In genomic region chr1:19308509-19308907, GRCh38 we compare ENCODE assay signal across 30 cellular contexts. TPM values are rescaled to one million over a fixed set of nuclear protein-coding genes. Genes with fewer than 3 reads are reported as not detected.
DNase-seq lines count a peak whose midpoint lies in the region; ATAC-seq, FAIRE-seq and TF ChIP-seq lines count a peak whose summit lies in the region.
"Had no signal": no experiment of that assay in that cellular context is flagged by ENCODE, and none has a peak within 500 bp of the region (broad histone marks: within the 10 kb centered on the region; RNA-seq: fewer than 3 reads in every experiment).

No MANE protein-coding gene starts in this region.

- H3K4me2 ChIP-seq in HepG2 (ENCODE audit: low read depth, low read length) = no peak overlapping the region
- H3K4me2 ChIP-seq: smooth muscle cell had no signal

- FAIRE-seq in HepG2 (lab: Jason Lieb, UNC) (no peak), GM19239 (lab: Jason Lieb, UNC) (no peak), frontal cortex (lab: Jason Lieb, UNC) (no peak)
- FAIRE-seq: A204.1, GM12891, islet of Langerhans had no signal

- no peak overlapping the region for H3K27ac Mint-ChIP-seq in natural killer cell
- peak overlapping the region in 1 of 2 donors; percentile 26 for H3K27ac Mint-ChIP-seq in natural killer cell treated with Interleukin-12 subunit alpha and Interleukin-12 subunit beta and Interleukin-15 and Interleukin-18, amount 100 ng/mL, for 72 hours
- H3K27ac Mint-ChIP-seq: activated naive CD4-positive, alpha-beta T cell treated with anti-CD3 and anti-CD28 coated beads for 36 hours; CD8-positive, alpha-beta T cell; naive B cell; stimulated activated naive CD8-positive, alpha-beta T cell treated with anti-CD3 and anti-CD28 coated beads, Interleukin-15, amount 100 ng/mL, for 72 hours had no signal

- POLR2A ChIA-PET in HepG2 (lab: Yijun Ruan, JAX) = no interaction called here

- no peaks in the 10 kb centered on the region; the same call in 1 of the 2 replicates for H4K20me1 ChIP-seq in HepG2 (ENCODE audit: insufficient read depth, low read length)

- H3K79me2 ChIP-seq in HepG2 (ENCODE audit: insufficient read depth, low read length) = peaks cover 27% of the 10 kb centered on the region

- DNase-seq in natural killer cell (no peak), HepG2 (ENCODE audit: low spot score) (no peak), GM19239 (ENCODE audit: insufficient read length, low spot score) (no peak), frontal cortex (ENCODE audit: low spot score in 2 of 2) (no peak)
- DNase-seq in natural killer cell treated with Interleukin-12 subunit alpha and Interleukin-12 subunit beta and Interleukin-15 and Interleukin-18, amount 100 ng/mL, for 72 hours (ENCODE audit: low spot score) = no peak
- DNase-seq: activated CD4-positive, alpha-beta T cell treated with anti-CD3 and anti-CD28 coated beads for 4 hours; activated naive CD4-positive, alpha-beta T cell treated with anti-CD3 and anti-CD28 coated beads for 36 hours; activated T-cell treated with anti-CD3 and anti-CD28 coated beads, Interleukin-2, amount 50 U/mL, for 4 hours; AML-193; brain microvascular endothelial cell; CD8-positive, alpha-beta T cell; glutamatergic neuron; Kasumi-1; left ventricle myocardium inferior; naive B cell; NCI-H1436 treated with DMSO at 0.1 percent for 48 hours; NCI-H2107; retina; RPMI8226; stimulated activated CD4-positive, alpha-beta T cell treated with anti-CD3 and anti-CD28 coated beads, Interleukin-1b, Interleukin-23, amount 100 ng/mL, for 48 hours; stimulated activated CD8-positive, alpha-beta memory T cell treated with anti-CD3 and anti-CD28 coated beads, Interleukin-4, amount 100 ng/mL, for 48 hours; stimulated activated naive CD8-positive, alpha-beta T cell treated with anti-CD3 and anti-CD28 coated beads, Interleukin-15, amount 100 ng/mL, for 72 hours had no signal

- no peak for TF ChIP-seq EP300 in HepG2 (IDR thresholded peaks at IDR 0.05; ENCODE audit: low read depth in 2 of 2, low read length in 2 of 2)
- no peak for TF ChIP-seq EP300 in HepG2 (CRISPR knock-in tag; IDR thresholded peaks at IDR 0.05; ENCODE audit: borderline replicate concordance)

- ATAC-seq in natural killer cell (no peak), HepG2 (no peak), GM18873 (IDR thresholded peaks at IDR 0.05; ENCODE audit: low FRiP score, unreplicated experiment) (no peak)
- ATAC-seq in natural killer cell treated with Interleukin-12 subunit alpha and Interleukin-12 subunit beta and Interleukin-15 and Interleukin-18, amount 100 ng/mL, for 72 hours = no peak
- ATAC-seq: activated T-cell treated with anti-CD3 and anti-CD28 coated beads, Interleukin-2, amount 50 U/mL, for 4 hours; CD8-positive, alpha-beta T cell; stimulated activated naive CD8-positive, alpha-beta T cell treated with anti-CD3 and anti-CD28 coated beads, Interleukin-15, amount 100 ng/mL, for 72 hours had no signal

- no peaks in the 10 kb centered on the region for H3K27me3 Mint-ChIP-seq in natural killer cell (ENCODE audit: low read depth in 2 of 2)
- H3K27me3 Mint-ChIP-seq in natural killer cell treated with Interleukin-12 subunit alpha and Interleukin-12 subunit beta and Interleukin-15 and Interleukin-18, amount 100 ng/mL, for 72 hours = no peaks in the 10 kb centered on the region
- H3K27me3 Mint-ChIP-seq: naive B cell; stimulated activated naive CD8-positive, alpha-beta T cell treated with anti-CD3 and anti-CD28 coated beads, Interleukin-15, amount 100 ng/mL, for 72 hours had no signal

- no peaks in the 10 kb centered on the region; a peak in 1 of 5 replicates for H3K27me3 ChIP-seq in HepG2 (ENCODE audit: control insufficient read depth in 1 of 2, insufficient read depth in 2 of 2, low read length in 2 of 2)
- H3K27me3 ChIP-seq: adrenal gland, brain microvascular endothelial cell, ovary had no signal

- intact Hi-C loops in natural killer cell (cut with micrococcal nuclease) (no loop called here), HepG2 (cut with micrococcal nuclease; ENCODE audit: unreplicated experiment) (no loop called here)

- no peak overlapping the region for H2AFZ ChIP-seq in HepG2 (ENCODE audit: low read length)

- 94% methylated on average over 3 of the region's 3 CpGs for WGBS in HepG2 (ENCODE audit: low lambda C conversion rate)

- no peak for TF ChIP-seq RAD21 in HepG2 (CRISPR knock-in tag; IDR thresholded peaks at IDR 0.05)

- no peak overlapping the region for H3K4me3 ChIP-seq in HepG2 (replicated peaks in 1 of 3; ENCODE audit: insufficient read depth in 1 of 3, low read depth in 2 of 3, low read length in 3 of 3)
- H3K4me3 ChIP-seq: adrenal gland, left ventricle myocardium inferior, ovary, smooth muscle cell had no signal

- H3K4me3 Mint-ChIP-seq in natural killer cell = peak overlapping the region; percentile 63
- no peak overlapping the region for H3K4me3 Mint-ChIP-seq in natural killer cell treated with Interleukin-12 subunit alpha and Interleukin-12 subunit beta and Interleukin-15 and Interleukin-18, amount 100 ng/mL, for 72 hours
- H3K4me3 Mint-ChIP-seq: activated naive CD4-positive, alpha-beta T cell treated with anti-CD3 and anti-CD28 coated beads for 36 hours; activated T-cell treated with anti-CD3 and anti-CD28 coated beads, Interleukin-2, amount 50 U/mL, for 4 hours; CD8-positive, alpha-beta T cell; stimulated activated naive CD8-positive, alpha-beta T cell treated with anti-CD3 and anti-CD28 coated beads, Interleukin-15, amount 100 ng/mL, for 72 hours had no signal

- peaks cover 20% of the 10 kb centered on the region for H3K36me3 Mint-ChIP-seq in natural killer cell
- peaks cover 14% of the 10 kb centered on the region for H3K36me3 Mint-ChIP-seq in natural killer cell treated with Interleukin-12 subunit alpha and Interleukin-12 subunit beta and Interleukin-15 and Interleukin-18, amount 100 ng/mL, for 72 hours

- BruUV-seq in HepG2 (replicated peaks; lab: Mats Ljungman, UMichigan) = no TSS peak

- CTCF ChIA-PET in HepG2 (lab: Yijun Ruan, JAX; ENCODE audit: low intra/inter-chr PET ratio, low total read pairs) = no interaction called here

- peaks cover 27 to 28% of the 10 kb centered on the region in 2 donors for H3K4me1 Mint-ChIP-seq in natural killer cell
- peaks cover 24 to 26% of the 10 kb centered on the region in 2 donors for H3K4me1 Mint-ChIP-seq in natural killer cell treated with Interleukin-12 subunit alpha and Interleukin-12 subunit beta and Interleukin-15 and Interleukin-18, amount 100 ng/mL, for 72 hours (ENCODE audit: low read depth in 2 of 2)

- H3K36me3 ChIP-seq in HepG2 (replicated peaks in 1 of 2; ENCODE audit: control insufficient read depth in 1 of 2, insufficient read depth in 2 of 2, low read length in 2 of 2) = peaks cover 12 to 54% of the 10 kb centered on the region in 2 experiments
- H3K36me3 ChIP-seq: ovary had no signal

- TF ChIP-seq CTCF in natural killer cell (IDR thresholded peaks at IDR 0.05) (no peak), HepG2 (CRISPR knock-in tag; IDR thresholded peaks at IDR 0.05) (no peak)

- H3K4me1 ChIP-seq in HepG2 (ENCODE audit: insufficient read depth, low read length) = peaks cover 40% of the 10 kb centered on the region

- no peak for TF ChIP-seq POLR2A in HepG2 (IDR thresholded peaks at IDR 0.05; ENCODE audit: insufficient read depth in 1 of 2, low read depth in 2 of 2, low read length in 2 of 2)

- no peak overlapping the region for H3K9ac ChIP-seq in HepG2 (ENCODE audit: insufficient read depth, low read depth, low read length)

- no peaks in the 10 kb centered on the region for H3K9me3 Mint-ChIP-seq in natural killer cell
- no peaks in the 10 kb centered on the region for H3K9me3 Mint-ChIP-seq in natural killer cell treated with Interleukin-12 subunit alpha and Interleukin-12 subunit beta and Interleukin-15 and Interleukin-18, amount 100 ng/mL, for 72 hours
- H3K9me3 Mint-ChIP-seq: activated naive CD4-positive, alpha-beta T cell treated with anti-CD3 and anti-CD28 coated beads for 36 hours; activated T-cell treated with anti-CD3 and anti-CD28 coated beads, Interleukin-2, amount 50 U/mL, for 4 hours; CD8-positive, alpha-beta T cell; naive B cell; stimulated activated naive CD8-positive, alpha-beta T cell treated with anti-CD3 and anti-CD28 coated beads, Interleukin-15, amount 100 ng/mL, for 72 hours had no signal

- H3K9me3 ChIP-seq in HepG2 (ENCODE audit: low read length) = no peaks in the 10 kb centered on the region
- H3K9me3 ChIP-seq: adrenal gland, left ventricle myocardium inferior, ovary had no signal

- no peak overlapping the region for H3K27ac ChIP-seq in HepG2 (ENCODE audit: extremely low read length, insufficient read depth, low read length)
- H3K27ac ChIP-seq: adrenal gland, brain microvascular endothelial cell, HL-60, left ventricle myocardium inferior, ovary had no signal

- in situ Hi-C loops in HepG2 (cut with HindIII; ENCODE audit: extremely low pct_ligation_motif_present, low pct_unique_long_range_greater_than_20kb) = no loop called here

RNA-seq across cellular contexts. Expression of gene AKR7A2, which starts 3.4 kb away (rescaled TPM):
- total RNA-seq in natural killer cell (10 to 100 TPM; 25.5 to 31.9 (median 28.9) TPM), HepG2 (2016; rRNA removed; fragmentation: Illumina TruSeq; extraction: Trizol) (75.6 and 91.8 TPM in 2 replicates), frontal cortex (21.6 TPM)
- 10 to 100 TPM; 29.6 to 37.7 TPM for total RNA-seq in natural killer cell treated with Interleukin-12 subunit alpha and Interleukin-12 subunit beta and Interleukin-15 and Interleukin-18, amount 100 ng/mL, for 72 hours
- 27.2 and 29.3 TPM in 2 replicates for total RNA-seq in HepG2 (2016; cell fraction: cytosol; rRNA removed; fragmentation: Illumina TruSeq; extraction: Trizol; ENCODE audit: low read depth)
- 75.1 and 91.3 TPM in 2 replicates for total RNA-seq in HepG2 (2016; cell fraction: insoluble cytoplasmic fraction; rRNA removed; fragmentation: Illumina TruSeq; extraction: Trizol)
- 38.5 and 45.3 TPM in 2 replicates for total RNA-seq in HepG2 (2016; cell fraction: membrane; rRNA removed; fragmentation: Illumina TruSeq; extraction: Trizol)
- 31.9 and 40.6 TPM in 2 replicates for total RNA-seq in HepG2 (2016; cell fraction: nucleus; rRNA removed; fragmentation: Illumina TruSeq; extraction: Trizol)
- 40.8 and 45.2 TPM in 2 replicates for polyA plus RNA-seq in HepG2 (2011; rRNA removed)
- 42.0 and 59.5 TPM in 2 replicates for polyA plus RNA-seq in HepG2 (2011; cell fraction: cytosol; rRNA removed)
- polyA plus RNA-seq in HepG2 (2011; cell fraction: nucleus; rRNA removed) = 20.7 and 23.1 TPM in 2 replicates
- polyA plus RNA-seq in HepG2 (2012) = 23.2 and 37.3 TPM in 2 replicates
- 30.5 and 33.1 TPM in 2 replicates for polyA plus RNA-seq in HepG2 (2016; cell fraction: cytosol; fragmentation: Illumina TruSeq; extraction: Trizol; ENCODE audit: low read depth)
- polyA plus RNA-seq in HepG2 (2016; cell fraction: insoluble cytoplasmic fraction; fragmentation: Illumina TruSeq; extraction: Trizol; ENCODE audit: low read depth) = 96.1 and 104 TPM in 2 replicates
- polyA plus RNA-seq in HepG2 (2016; cell fraction: membrane; fragmentation: Illumina TruSeq; extraction: Trizol; ENCODE audit: low read depth) = 33.3 and 38.2 TPM in 2 replicates
- 46.3 and 53.6 TPM in 2 replicates for polyA plus RNA-seq in HepG2 (2016; cell fraction: nucleus; fragmentation: Illumina TruSeq; extraction: Trizol; ENCODE audit: insufficient read depth, low read depth)
- polyA minus RNA-seq in HepG2 (2011; rRNA and poly(A)+ RNA removed; ENCODE audit: low replicate concordance) = 57.1 and 74.2 TPM in 2 replicates
- 23.5 and 26.5 TPM in 2 replicates for polyA minus RNA-seq in HepG2 (2011; cell fraction: cytosol; rRNA and poly(A)+ RNA removed)
- 13.2 and 15.2 TPM in 2 replicates for polyA minus RNA-seq in HepG2 (2011; cell fraction: nucleus; rRNA and poly(A)+ RNA removed)

RNA-seq across cellular contexts. Expression of gene SLC66A1, which starts 3.6 kb away (rescaled TPM):
- total RNA-seq in natural killer cell = 1 to 10 TPM; 5.8 to 8.5 (median 7.6) TPM
- total RNA-seq in natural killer cell treated with Interleukin-12 subunit alpha and Interleukin-12 subunit beta and Interleukin-15 and Interleukin-18, amount 100 ng/mL, for 72 hours = 10 to 100 TPM; 10.0 to 14.9 TPM
- 8.5 and 18.9 TPM in 2 replicates for total RNA-seq in HepG2 (2016; rRNA removed; fragmentation: Illumina TruSeq; extraction: Trizol)
- 4.6 and 5.7 TPM in 2 replicates for total RNA-seq in HepG2 (2016; cell fraction: cytosol; rRNA removed; fragmentation: Illumina TruSeq; extraction: Trizol; ENCODE audit: low read depth)
- 9.7 and 20.6 TPM in 2 replicates for total RNA-seq in HepG2 (2016; cell fraction: insoluble cytoplasmic fraction; rRNA removed; fragmentation: Illumina TruSeq; extraction: Trizol)
- total RNA-seq in HepG2 (2016; cell fraction: membrane; rRNA removed; fragmentation: Illumina TruSeq; extraction: Trizol) = 8.2 and 8.3 TPM in 2 replicates
- 17.2 and 20.6 TPM in 2 replicates for total RNA-seq in HepG2 (2016; cell fraction: nucleus; rRNA removed; fragmentation: Illumina TruSeq; extraction: Trizol)
- 15.4 and 24.4 TPM in 2 replicates for polyA plus RNA-seq in HepG2 (2011; rRNA removed)
- polyA plus RNA-seq in HepG2 (2011; cell fraction: cytosol; rRNA removed) = 15.0 and 19.6 TPM in 2 replicates
- 21.9 and 23.2 TPM in 2 replicates for polyA plus RNA-seq in HepG2 (2011; cell fraction: nucleus; rRNA removed)
- polyA plus RNA-seq in HepG2 (2012) = 8.6 and 10.0 TPM in 2 replicates
- polyA plus RNA-seq in HepG2 (2016; cell fraction: cytosol; fragmentation: Illumina TruSeq; extraction: Trizol; ENCODE audit: low read depth) = 4.3 and 5.7 TPM in 2 replicates
- 8.0 and 11.5 TPM in 2 replicates for polyA plus RNA-seq in HepG2 (2016; cell fraction: insoluble cytoplasmic fraction; fragmentation: Illumina TruSeq; extraction: Trizol; ENCODE audit: low read depth)
- 6.1 and 8.5 TPM in 2 replicates for polyA plus RNA-seq in HepG2 (2016; cell fraction: membrane; fragmentation: Illumina TruSeq; extraction: Trizol; ENCODE audit: low read depth)
- polyA plus RNA-seq in HepG2 (2016; cell fraction: nucleus; fragmentation: Illumina TruSeq; extraction: Trizol; ENCODE audit: insufficient read depth, low read depth) = 41.6 and 41.9 TPM in 2 replicates
- polyA minus RNA-seq in HepG2 (2011; rRNA and poly(A)+ RNA removed; ENCODE audit: low replicate concordance) = 17.2 and 31.0 TPM in 2 replicates
- 7.4 and 8.9 TPM in 2 replicates for polyA minus RNA-seq in HepG2 (2011; cell fraction: cytosol; rRNA and poly(A)+ RNA removed)
- polyA minus RNA-seq in HepG2 (2011; cell fraction: nucleus; rRNA and poly(A)+ RNA removed) = 9.9 and 11.1 TPM in 2 replicates
- 17.9 TPM for total RNA-seq in frontal cortex

RNA-seq across cellular contexts. Expression of gene AKR7A3, which starts 19.9 kb away (rescaled TPM):
- total RNA-seq in natural killer cell (1 to 10 TPM; 1.1 to 2.0 (median 1.5) TPM), HepG2 (2016; rRNA removed; fragmentation: Illumina TruSeq; extraction: Trizol) (0.15 and 1.00 TPM in 2 replicates), frontal cortex (1.2 TPM)
- 1 to 10 TPM in 1 of 2 donors, under 1 TPM in 1; 0.43 to 2.0 TPM for total RNA-seq in natural killer cell treated with Interleukin-12 subunit alpha and Interleukin-12 subunit beta and Interleukin-15 and Interleukin-18, amount 100 ng/mL, for 72 hours
- 0.18 TPM in 1 of 2 replicates, not detected in the other for total RNA-seq in HepG2 (2016; cell fraction: cytosol; rRNA removed; fragmentation: Illumina TruSeq; extraction: Trizol; ENCODE audit: low read depth)
- 0.21 and 0.71 TPM in 2 replicates for total RNA-seq in HepG2 (2016; cell fraction: insoluble cytoplasmic fraction; rRNA removed; fragmentation: Illumina TruSeq; extraction: Trizol)
- 0.28 and 0.46 TPM in 2 replicates for total RNA-seq in HepG2 (2016; cell fraction: membrane; rRNA removed; fragmentation: Illumina TruSeq; extraction: Trizol)
- 1.7 TPM in 2 replicates for total RNA-seq in HepG2 (2016; cell fraction: nucleus; rRNA removed; fragmentation: Illumina TruSeq; extraction: Trizol)
- 0.58 and 1.0 TPM in 2 replicates for polyA plus RNA-seq in HepG2 (2011; rRNA removed)
- polyA plus RNA-seq in HepG2 (2011; cell fraction: cytosol; rRNA removed) = 0.22 and 0.24 TPM in 2 replicates
- 4.2 and 5.2 TPM in 2 replicates for polyA plus RNA-seq in HepG2 (2011; cell fraction: nucleus; rRNA removed)
- polyA plus RNA-seq in HepG2 (2012) = 0.45 and 0.56 TPM in 2 replicates
- 0.25 and 0.31 TPM in 2 replicates for polyA plus RNA-seq in HepG2 (2016; cell fraction: cytosol; fragmentation: Illumina TruSeq; extraction: Trizol; ENCODE audit: low read depth)
- polyA plus RNA-seq in HepG2 (2016; cell fraction: insoluble cytoplasmic fraction; fragmentation: Illumina TruSeq; extraction: Trizol; ENCODE audit: low read depth) = 0.17 and 0.23 TPM in 2 replicates
- polyA plus RNA-seq in HepG2 (2016; cell fraction: membrane; fragmentation: Illumina TruSeq; extraction: Trizol; ENCODE audit: low read depth) = 0.11 and 0.15 TPM in 2 replicates
- polyA plus RNA-seq in HepG2 (2016; cell fraction: nucleus; fragmentation: Illumina TruSeq; extraction: Trizol; ENCODE audit: insufficient read depth, low read depth) = 4.0 and 5.6 TPM in 2 replicates
- 0.34 and 1.1 TPM in 2 replicates for polyA minus RNA-seq in HepG2 (2011; rRNA and poly(A)+ RNA removed; ENCODE audit: low replicate concordance)
- not detected in 2 replicates for polyA minus RNA-seq in HepG2 (2011; cell fraction: cytosol; rRNA and poly(A)+ RNA removed)
- 0.99 and 1.0 TPM in 2 replicates for polyA minus RNA-seq in HepG2 (2011; cell fraction: nucleus; rRNA and poly(A)+ RNA removed)

RNA-seq across cellular contexts. Expression of gene MRTO4, which starts 56.9 kb away (rescaled TPM):
- total RNA-seq in natural killer cell = 10 to 100 TPM in 2 of 3 donors, 1 to 10 TPM in 1; 9.7 to 15.8 (median 13.5) TPM
- 100 to 1,000 TPM in 1 of 2 donors, 10 to 100 TPM in 1; 65.5 to 139 TPM for total RNA-seq in natural killer cell treated with Interleukin-12 subunit alpha and Interleukin-12 subunit beta and Interleukin-15 and Interleukin-18, amount 100 ng/mL, for 72 hours
- 59.2 and 63.3 TPM in 2 replicates for total RNA-seq in HepG2 (2016; rRNA removed; fragmentation: Illumina TruSeq; extraction: Trizol)
- 13.9 and 15.0 TPM in 2 replicates for total RNA-seq in HepG2 (2016; cell fraction: cytosol; rRNA removed; fragmentation: Illumina TruSeq; extraction: Trizol; ENCODE audit: low read depth)
- total RNA-seq in HepG2 (2016; cell fraction: insoluble cytoplasmic fraction; rRNA removed; fragmentation: Illumina TruSeq; extraction: Trizol) = 60.4 and 64.9 TPM in 2 replicates
- 28.3 and 30.7 TPM in 2 replicates for total RNA-seq in HepG2 (2016; cell fraction: membrane; rRNA removed; fragmentation: Illumina TruSeq; extraction: Trizol)
- total RNA-seq in HepG2 (2016; cell fraction: nucleus; rRNA removed; fragmentation: Illumina TruSeq; extraction: Trizol) = 33.6 and 42.6 TPM in 2 replicates
- 26.9 and 28.1 TPM in 2 replicates for polyA plus RNA-seq in HepG2 (2011; rRNA removed)
- 30.3 and 30.6 TPM in 2 replicates for polyA plus RNA-seq in HepG2 (2011; cell fraction: cytosol; rRNA removed)
- 14.7 TPM in 2 replicates for polyA plus RNA-seq in HepG2 (2011; cell fraction: nucleus; rRNA removed)
- 25.4 and 26.7 TPM in 2 replicates for polyA plus RNA-seq in HepG2 (2012)
- 13.0 and 14.1 TPM in 2 replicates for polyA plus RNA-seq in HepG2 (2016; cell fraction: cytosol; fragmentation: Illumina TruSeq; extraction: Trizol; ENCODE audit: low read depth)
- polyA plus RNA-seq in HepG2 (2016; cell fraction: insoluble cytoplasmic fraction; fragmentation: Illumina TruSeq; extraction: Trizol; ENCODE audit: low read depth) = 66.0 and 67.8 TPM in 2 replicates
- polyA plus RNA-seq in HepG2 (2016; cell fraction: membrane; fragmentation: Illumina TruSeq; extraction: Trizol; ENCODE audit: low read depth) = 18.8 and 20.4 TPM in 2 replicates
- 58.4 and 65.8 TPM in 2 replicates for polyA plus RNA-seq in HepG2 (2016; cell fraction: nucleus; fragmentation: Illumina TruSeq; extraction: Trizol; ENCODE audit: insufficient read depth, low read depth)
- 24.1 and 67.1 TPM in 2 replicates for polyA minus RNA-seq in HepG2 (2011; rRNA and poly(A)+ RNA removed; ENCODE audit: low replicate concordance)
- polyA minus RNA-seq in HepG2 (2011; cell fraction: cytosol; rRNA and poly(A)+ RNA removed) = 7.8 TPM in 2 replicates
- polyA minus RNA-seq in HepG2 (2011; cell fraction: nucleus; rRNA and poly(A)+ RNA removed) = 16.9 and 21.1 TPM in 2 replicates
- total RNA-seq in frontal cortex = 31.8 TPM

RNA-seq across cellular contexts. Expression of gene EMC1, which starts 57.2 kb away (rescaled TPM):
- total RNA-seq in natural killer cell (10 to 100 TPM; 30.7 to 36.0 (median 33.5) TPM), HepG2 (2016; rRNA removed; fragmentation: Illumina TruSeq; extraction: Trizol) (22.1 and 61.3 TPM in 2 replicates), frontal cortex (75.0 TPM)
- total RNA-seq in natural killer cell treated with Interleukin-12 subunit alpha and Interleukin-12 subunit beta and Interleukin-15 and Interleukin-18, amount 100 ng/mL, for 72 hours = 10 to 100 TPM; 54.2 to 85.7 TPM
- total RNA-seq in HepG2 (2016; cell fraction: cytosol; rRNA removed; fragmentation: Illumina TruSeq; extraction: Trizol; ENCODE audit: low read depth) = 10.9 and 11.1 TPM in 2 replicates
- 19.7 and 63.8 TPM in 2 replicates for total RNA-seq in HepG2 (2016; cell fraction: insoluble cytoplasmic fraction; rRNA removed; fragmentation: Illumina TruSeq; extraction: Trizol)
- total RNA-seq in HepG2 (2016; cell fraction: membrane; rRNA removed; fragmentation: Illumina TruSeq; extraction: Trizol) = 9.9 and 11.1 TPM in 2 replicates
- 63.2 and 69.4 TPM in 2 replicates for total RNA-seq in HepG2 (2016; cell fraction: nucleus; rRNA removed; fragmentation: Illumina TruSeq; extraction: Trizol)
- 38.0 and 41.8 TPM in 2 replicates for polyA plus RNA-seq in HepG2 (2011; rRNA removed)
- polyA plus RNA-seq in HepG2 (2011; cell fraction: cytosol; rRNA removed) = 25.5 and 33.1 TPM in 2 replicates
- 95.2 and 109 TPM in 2 replicates for polyA plus RNA-seq in HepG2 (2011; cell fraction: nucleus; rRNA removed)
- polyA plus RNA-seq in HepG2 (2012) = 43.3 and 52.6 TPM in 2 replicates
- polyA plus RNA-seq in HepG2 (2016; cell fraction: cytosol; fragmentation: Illumina TruSeq; extraction: Trizol; ENCODE audit: low read depth) = 2.6 and 3.2 TPM in 2 replicates
- polyA plus RNA-seq in HepG2 (2016; cell fraction: insoluble cytoplasmic fraction; fragmentation: Illumina TruSeq; extraction: Trizol; ENCODE audit: low read depth) = 16.4 and 18.7 TPM in 2 replicates
- 3.9 and 5.8 TPM in 2 replicates for polyA plus RNA-seq in HepG2 (2016; cell fraction: membrane; fragmentation: Illumina TruSeq; extraction: Trizol; ENCODE audit: low read depth)
- 85.8 and 96.2 TPM in 2 replicates for polyA plus RNA-seq in HepG2 (2016; cell fraction: nucleus; fragmentation: Illumina TruSeq; extraction: Trizol; ENCODE audit: insufficient read depth, low read depth)
- polyA minus RNA-seq in HepG2 (2011; rRNA and poly(A)+ RNA removed; ENCODE audit: low replicate concordance) = 58.6 and 79.4 TPM in 2 replicates
- 32.4 and 33.9 TPM in 2 replicates for polyA minus RNA-seq in HepG2 (2011; cell fraction: cytosol; rRNA and poly(A)+ RNA removed)
- polyA minus RNA-seq in HepG2 (2011; cell fraction: nucleus; rRNA and poly(A)+ RNA removed) = 40.7 and 45.0 TPM in 2 replicates
